ENCODE assay signal across 22 cellular contexts in genomic region chr1:2105781-2106524, GRCh38. TPM values are rescaled to one million over a fixed set of nuclear protein-coding genes. Genes with fewer than 3 reads are reported as not detected.
A peak's percentile ranks its signal among the peaks of the same experiment; 100 is the strongest.
DNase-seq lines count a peak whose midpoint lies in the region; ATAC-seq, FAIRE-seq and TF ChIP-seq lines count a peak whose summit lies in the region.
"Had no signal": no experiment of that assay in that cellular context is flagged by ENCODE, and none has a peak within 500 bp of the region (broad histone marks: within the 10 kb centered on the region; RNA-seq: fewer than 3 reads in every experiment).

No MANE protein-coding gene starts in this region.

- H3K36me3 ChIP-seq in right atrium auricular region (no peaks in the 10 kb centered on the region), HepG2 (replicated peaks in 1 of 2; ENCODE audit: control insufficient read depth in 1 of 2, insufficient read depth in 2 of 2, low read length in 2 of 2) (peaks cover 8 to 14% of the 10 kb centered on the region in 2 experiments; a peak in 3 of 5 replicates)
- H3K36me3 ChIP-seq: BE2C, MG63 had no signal

- 91% methylated on average over 14 of the region's 19 CpGs for WGBS in HepG2 (ENCODE audit: low lambda C conversion rate)

- H3K27me3 Mint-ChIP-seq in chondrocyte (ENCODE audit: low read depth): peaks cover 2% of the 10 kb centered on the region
- no peaks in the 10 kb centered on the region for H3K27me3 Mint-ChIP-seq in type B pancreatic cell
- H3K27me3 Mint-ChIP-seq: CD4-positive, alpha-beta T cell had no signal

- TSS peak; percentile 50 for BruUV-seq in HepG2 (replicated peaks; lab: Mats Ljungman, UMichigan)

- H2AFZ ChIP-seq in HepG2 (ENCODE audit: low read length): no peak overlapping the region

- H3K27ac ChIP-seq in right atrium auricular region (no peak overlapping the region), HepG2 (ENCODE audit: extremely low read length, insufficient read depth, low read length) (peak overlapping the region; percentile 78)
- H3K27ac ChIP-seq: 22Rv1, SK-N-MC had no signal

- no peak for TF ChIP-seq EP300 in HepG2 (IDR thresholded peaks at IDR 0.05; ENCODE audit: low read depth in 2 of 2, low read length in 2 of 2)
- no peak for TF ChIP-seq EP300 in HepG2 (CRISPR knock-in tag; IDR thresholded peaks at IDR 0.05; ENCODE audit: borderline replicate concordance)

- no peak for ATAC-seq in Right ventricle myocardium inferior
- no peak for ATAC-seq in HepG2
- no peak for ATAC-seq in HG02870 (IDR thresholded peaks at IDR 0.05; ENCODE audit: unreplicated experiment)
- ATAC-seq: HCT116 had no signal

- TF ChIP-seq POLR2A in HepG2 (IDR thresholded peaks at IDR 0.05; ENCODE audit: insufficient read depth in 1 of 2, low read depth in 2 of 2, low read length in 2 of 2): no peak

- 0 out of 2 replicates have a peak overlapping the region, but pooled peaks have one; percentile 13 for H3K9ac ChIP-seq in HepG2 (ENCODE audit: insufficient read depth, low read depth, low read length)

- H3K27ac Mint-ChIP-seq in chondrocyte (ENCODE audit: unreplicated experiment) (no peak overlapping the region), type B pancreatic cell (peak overlapping the region; percentile 83)
- H3K27ac Mint-ChIP-seq: CD4-positive, alpha-beta T cell had no signal

- peak overlapping the region; percentile 67; the same call in 1 of the 2 replicates for H3K4me2 ChIP-seq in HepG2 (ENCODE audit: low read depth, low read length)

- no peaks in the 10 kb centered on the region for H3K9me3 ChIP-seq in right atrium auricular region
- no peaks in the 10 kb centered on the region for H3K9me3 ChIP-seq in HepG2 (ENCODE audit: low read length)
- H3K9me3 ChIP-seq: BE2C, MG63 had no signal

- H3K27me3 ChIP-seq in right atrium auricular region (no peaks in the 10 kb centered on the region), HepG2 (ENCODE audit: control insufficient read depth in 1 of 2, insufficient read depth in 2 of 2, low read length in 2 of 2) (no peaks in the 10 kb centered on the region)
- H3K27me3 ChIP-seq: BE2C, MG63 had no signal

- no peak for TF ChIP-seq CTCF in right atrium auricular region (IDR thresholded peaks at IDR 0.05)
- TF ChIP-seq CTCF in chondrocyte (IDR thresholded peaks at IDR 0.05): no peak
- TF ChIP-seq CTCF in HepG2 (CRISPR knock-in tag; IDR thresholded peaks at IDR 0.05): no peak
- TF ChIP-seq CTCF in type B pancreatic cell (conservative IDR thresholded peaks at IDR 0.05): no peak

- no peaks in the 10 kb centered on the region for H4K20me1 ChIP-seq in HepG2 (ENCODE audit: insufficient read depth, low read length)

- H3K4me3 Mint-ChIP-seq in chondrocyte (ENCODE audit: unreplicated experiment): no peak overlapping the region
- no peak overlapping the region for H3K4me3 Mint-ChIP-seq in type B pancreatic cell
- H3K4me3 Mint-ChIP-seq: CD4-positive, alpha-beta T cell had no signal

- DNase-seq in Right ventricle myocardium inferior (ENCODE audit: missing footprints) (peak; percentile 40), right atrium auricular region (ENCODE audit: low spot score) (no peak), chondrocyte (ENCODE audit: low spot score) (peak; percentile 79), HepG2 (ENCODE audit: low spot score) (no peak), type B pancreatic cell (ENCODE audit: extremely low spot score, unreplicated experiment) (no peak), NCI-H2227 (lab: John Stamatoyannopoulos, UW; ENCODE audit: unreplicated experiment) (no peak), NCI-H1417 (lab: John Stamatoyannopoulos, UW) (no peak)
- DNase-seq: BE2C; CD4-positive, alpha-beta T cell; KBM-7; MG63; NCI-H1105 treated with DMSO at 0.1 percent for 48 hours; NCI-H2029 treated with DMSO at 0.1 percent for 48 hours; NCI-H226; RPMI8226; SIG-M5 had no signal

- no peaks in the 10 kb centered on the region for H3K4me1 Mint-ChIP-seq in chondrocyte (ENCODE audit: low read depth)
- peaks cover 13% of the 10 kb centered on the region for H3K4me1 Mint-ChIP-seq in type B pancreatic cell (ENCODE audit: unreplicated experiment)

- H3K79me2 ChIP-seq in HepG2 (ENCODE audit: insufficient read depth, low read length): no peaks in the 10 kb centered on the region

- H3K4me1 ChIP-seq in right atrium auricular region (no peaks in the 10 kb centered on the region), HepG2 (ENCODE audit: insufficient read depth, low read length) (peaks cover 39% of the 10 kb centered on the region)

- CTCF ChIA-PET in HepG2 (lab: Yijun Ruan, JAX; ENCODE audit: low intra/inter-chr PET ratio, low total read pairs): interaction anchor here (1.6 kb wide), 1 partner anchor 34 kb away, joined by 6 read pairs; no protein-coding TSS in a partner anchor

- H3K9me3 Mint-ChIP-seq in chondrocyte (ENCODE audit: low read depth): no peaks in the 10 kb centered on the region
- no peaks in the 10 kb centered on the region for H3K9me3 Mint-ChIP-seq in type B pancreatic cell
- H3K9me3 Mint-ChIP-seq: CD4-positive, alpha-beta T cell had no signal

- POLR2A ChIA-PET in HepG2 (lab: Yijun Ruan, JAX): interaction anchor here (0.9 to 1.5 kb wide), 2 partner anchors 10 to 30 kb away, joined by 5 read pairs; no protein-coding TSS in a partner anchor

- H3K4me3 ChIP-seq in right atrium auricular region: no peak overlapping the region
- no peak overlapping the region for H3K4me3 ChIP-seq in HepG2 (replicated peaks in 1 of 3; ENCODE audit: insufficient read depth in 1 of 3, low read depth in 2 of 3, low read length in 3 of 3)
- H3K4me3 ChIP-seq: MG63, SK-N-MC had no signal

- no peak for TF ChIP-seq RAD21 in HepG2 (CRISPR knock-in tag; IDR thresholded peaks at IDR 0.05)

- peaks cover 2% of the 10 kb centered on the region for H3K36me3 Mint-ChIP-seq in chondrocyte (ENCODE audit: low read depth)
- H3K36me3 Mint-ChIP-seq in type B pancreatic cell: peaks cover 5% of the 10 kb centered on the region

- no peak for FAIRE-seq in HepG2 (lab: Jason Lieb, UNC)
- FAIRE-seq: D721Med, HTR-8/SVneo had no signal

- in situ Hi-C loops in HepG2 (cut with HindIII; ENCODE audit: extremely low pct_ligation_motif_present, low pct_unique_long_range_greater_than_20kb): no loop called here

- intact Hi-C loops in Right ventricle myocardium inferior (cut with DNase I): no loop called here
- intact Hi-C loops in HepG2 (cut with micrococcal nuclease; ENCODE audit: unreplicated experiment): no loop called here

TF ChIP-seq in HepG2, 621 proteins besides CTCF, POLR2A, EP300 and RAD21:
- no peak for TF ChIP-seq ZNF343 (CRISPR knock-in tag; IDR thresholded peaks at IDR 0.05)

RNA-seq across cellular contexts. Expression of gene PRKCZ, which starts 55.7 kb away (rescaled TPM):
- total RNA-seq in Right ventricle myocardium inferior (16.4 TPM), right atrium auricular region (10 to 100 TPM; 15.3 to 16.4 TPM), chondrocyte (4.8 to 7.8 TPM (median 5.1 TPM) in 3 replicates), HepG2 (2016; rRNA removed; fragmentation: Illumina TruSeq; extraction: Trizol) (21.9 and 34.7 TPM in 2 replicates), type B pancreatic cell (ENCODE audit: low replicate concordance) (33.2 and 64.4 TPM in 2 replicates)
- total RNA-seq in HepG2 (2016; cell fraction: cytosol; rRNA removed; fragmentation: Illumina TruSeq; extraction: Trizol; ENCODE audit: low read depth): 25.5 and 28.3 TPM in 2 replicates
- 20.0 and 36.5 TPM in 2 replicates for total RNA-seq in HepG2 (2016; cell fraction: insoluble cytoplasmic fraction; rRNA removed; fragmentation: Illumina TruSeq; extraction: Trizol)
- 37.0 and 42.3 TPM in 2 replicates for total RNA-seq in HepG2 (2016; cell fraction: membrane; rRNA removed; fragmentation: Illumina TruSeq; extraction: Trizol)
- 30.0 and 34.9 TPM in 2 replicates for total RNA-seq in HepG2 (2016; cell fraction: nucleus; rRNA removed; fragmentation: Illumina TruSeq; extraction: Trizol)
- 85.2 and 85.8 TPM in 2 replicates for polyA plus RNA-seq in HepG2 (2011; rRNA removed)
- polyA plus RNA-seq in HepG2 (2011; cell fraction: cytosol; rRNA removed): 52.8 and 75.3 TPM in 2 replicates
- polyA plus RNA-seq in HepG2 (2011; cell fraction: nucleus; rRNA removed): 132 and 197 TPM in 2 replicates
- 47.5 and 47.9 TPM in 2 replicates for polyA plus RNA-seq in HepG2 (2012)
- polyA plus RNA-seq in HepG2 (2016; cell fraction: cytosol; fragmentation: Illumina TruSeq; extraction: Trizol; ENCODE audit: low read depth): 23.5 and 27.3 TPM in 2 replicates
- polyA plus RNA-seq in HepG2 (2016; cell fraction: insoluble cytoplasmic fraction; fragmentation: Illumina TruSeq; extraction: Trizol; ENCODE audit: low read depth): 26.8 and 34.6 TPM in 2 replicates
- 39.3 and 40.3 TPM in 2 replicates for polyA plus RNA-seq in HepG2 (2016; cell fraction: membrane; fragmentation: Illumina TruSeq; extraction: Trizol; ENCODE audit: low read depth)
- polyA plus RNA-seq in HepG2 (2016; cell fraction: nucleus; fragmentation: Illumina TruSeq; extraction: Trizol; ENCODE audit: insufficient read depth, low read depth): 76.9 and 79.5 TPM in 2 replicates
- 29.4 and 69.2 TPM in 2 replicates for polyA minus RNA-seq in HepG2 (2011; rRNA and poly(A)+ RNA removed; ENCODE audit: low replicate concordance)
- 14.4 and 24.4 TPM in 2 replicates for polyA minus RNA-seq in HepG2 (2011; cell fraction: cytosol; rRNA and poly(A)+ RNA removed)
- polyA minus RNA-seq in HepG2 (2011; cell fraction: nucleus; rRNA and poly(A)+ RNA removed): 41.4 and 57.0 TPM in 2 replicates

Comparison
In these comparisons a context has a peak if more than half of its experiments do, and no peak if none do; other contexts are left out.
1. DNase-seq: peak in Right ventricle myocardium inferior (single experiment) and chondrocyte (single experiment); none in right atrium auricular region (single experiment), HepG2 (single experiment), type B pancreatic cell (single experiment), NCI-H2227 (single experiment) and NCI-H1417 (0 of 3).